Comparison of ENCODE assay signal across 33 cellular contexts in genomic region chr22:37491106-37491505, GRCh38. TPM values are rescaled to one million over a fixed set of nuclear protein-coding genes. Genes with fewer than 3 reads are reported as not detected.
"Had no signal": no experiment of that assay in that cellular context is flagged by ENCODE, and none has a peak within 500 bp of the region (broad histone marks: within the 10 kb centered on the region; RNA-seq: fewer than 3 reads in every experiment).

No MANE protein-coding gene starts in this region.

- H3K9me3 ChIP-seq: breast epithelium, esophagus squamous epithelium, pancreas, prostate gland, testis, transverse colon had no signal

- H3K27me3 Mint-ChIP-seq: activated CD4-positive, alpha-beta T cell treated with anti-CD3 and anti-CD28 coated beads, Interleukin-2, amount 10 ng/mL, durations not matched to agents 7 days and 5 days; activated CD8-positive, alpha-beta T cell treated with anti-CD3 and anti-CD28 coated beads for 36 hours had no signal

- H3K27ac Mint-ChIP-seq: activated CD8-positive, alpha-beta T cell treated with anti-CD3 and anti-CD28 coated beads for 36 hours; activated naive CD8-positive, alpha-beta T cell treated with anti-CD3 and anti-CD28 coated beads, Interleukin-2, amount 10 ng/mL, durations not matched to agents 7 days and 5 days; nephron progenitor cell; WTC11 had no signal

- H3K36me3 ChIP-seq: breast epithelium, prostate gland had no signal

- H3K36me3 Mint-ChIP-seq: activated naive CD8-positive, alpha-beta T cell treated with anti-CD3 and anti-CD28 coated beads, Interleukin-2, amount 10 ng/mL, durations not matched to agents 7 days and 5 days; naive B cell; WTC11 had no signal

- H3K27me3 ChIP-seq: breast epithelium, pancreas, testis, transverse colon had no signal

- H3K4me3 ChIP-seq: breast epithelium, esophagus squamous epithelium, pancreas, prostate gland, testis, transverse colon had no signal

- ATAC-seq: activated CD8-positive, alpha-beta T cell treated with anti-CD3 and anti-CD28 coated beads for 36 hours; activated T-cell treated with anti-CD3 and anti-CD28 coated beads, Interleukin-2, amount 50 U/mL, for 4 hours; pancreas; stimulated activated naive CD8-positive, alpha-beta T cell treated with anti-CD3 and anti-CD28 coated beads, Interleukin-15, Interleukin-2, amounts not matched to agents 100 U/mL and 50 U/mL, for 24 hours; WTC11 had no signal

- FAIRE-seq: endometrium, frontal cortex, keratinocyte, pancreas had no signal

- H3K9me3 Mint-ChIP-seq: activated CD4-positive, alpha-beta T cell treated with anti-CD3 and anti-CD28 coated beads, Interleukin-2, amount 10 ng/mL, durations not matched to agents 7 days and 5 days; activated CD8-positive, alpha-beta T cell treated with anti-CD3 and anti-CD28 coated beads for 36 hours; activated naive CD8-positive, alpha-beta T cell treated with anti-CD3 and anti-CD28 coated beads, Interleukin-2, amount 10 ng/mL, durations not matched to agents 7 days and 5 days; activated T-cell treated with anti-CD3 and anti-CD28 coated beads, Interleukin-2, amount 50 U/mL, for 4 hours; mesothelial cell of epicardium; naive B cell; nephron progenitor cell; WTC11 had no signal

- DNase-seq: activated CD4-positive, alpha-beta T cell treated with anti-CD3 and anti-CD28 coated beads for 1 hour; activated CD4-positive, alpha-beta T cell treated with anti-CD3 and anti-CD28 coated beads, Interleukin-2, amount 10 ng/mL, durations not matched to agents 7 days and 5 days; activated CD8-positive, alpha-beta T cell treated with anti-CD3 and anti-CD28 coated beads for 36 hours; activated naive CD4-positive, alpha-beta T cell; activated naive CD8-positive, alpha-beta T cell treated with anti-CD3 and anti-CD28 coated beads, Interleukin-2, amount 10 ng/mL, durations not matched to agents 7 days and 5 days; activated T-cell treated with anti-CD3 and anti-CD28 coated beads, Interleukin-2, amount 50 U/mL, for 4 hours; amygdala; central memory CD4-positive, alpha-beta T cell; dermis blood vessel endothelial cell; effector CD4-positive, alpha-beta T cell; esophagus squamous epithelium; hippocampal formation; left colon; mammary epithelial cell; naive B cell; nephron progenitor cell; nucleus accumbens; retina; stimulated activated CD4-positive, alpha-beta T cell treated with anti-CD3 and anti-CD28 coated beads, Interleukin-15, amount 100 ng/mL, for 24 hours; stimulated activated CD4-positive, alpha-beta T cell treated with anti-CD3 and anti-CD28 coated beads, Interleukin-2, amount 100 ng/mL, for 24 hours; stimulated activated naive CD8-positive, alpha-beta T cell treated with anti-CD3 and anti-CD28 coated beads, Interleukin-15, Interleukin-2, amounts not matched to agents 100 U/mL and 50 U/mL, for 24 hours; T-helper 2 cell; testis; transverse colon had no signal

- H3K4me1 ChIP-seq: pancreas had no signal

- H3K4me3 Mint-ChIP-seq: activated CD4-positive, alpha-beta T cell treated with anti-CD3 and anti-CD28 coated beads, Interleukin-2, amount 10 ng/mL, durations not matched to agents 7 days and 5 days; activated CD8-positive, alpha-beta T cell treated with anti-CD3 and anti-CD28 coated beads for 36 hours; activated naive CD8-positive, alpha-beta T cell treated with anti-CD3 and anti-CD28 coated beads, Interleukin-2, amount 10 ng/mL, durations not matched to agents 7 days and 5 days; activated T-cell treated with anti-CD3 and anti-CD28 coated beads, Interleukin-2, amount 50 U/mL, for 4 hours; mesothelial cell of epicardium; naive B cell; nephron progenitor cell; WTC11 had no signal

- H3K27ac ChIP-seq: breast epithelium, epithelial cell of prostate, esophagus squamous epithelium, pancreas, prostate gland, testis, transverse colon had no signal

RNA-seq across cellular contexts. Expression of gene CARD10, which starts 28.1 kb away (rescaled TPM):
- total RNA-seq: activated CD4-positive, alpha-beta T cell treated with anti-CD3 and anti-CD28 coated beads, Interleukin-2, amount 10 ng/mL, durations not matched to agents 7 days and 5 days had no signal
